24 cellular contexts compared by ENCODE assay signal in genomic region chr10:3702056-3702546, GRCh38.
"Had no signal": no experiment of that assay in that cellular context is flagged by ENCODE, and none has a peak within 500 bp of the region (broad histone marks: within the 10 kb centered on the region; RNA-seq: fewer than 3 reads in every experiment).

No MANE protein-coding gene starts in this region.

- H3K4me3 Mint-ChIP-seq: activated B cell treated with CpG ODN at 0.5 μM for 24 hours; activated CD4-positive, alpha-beta T cell treated with anti-CD3 and anti-CD28 coated beads, Interleukin-2, amount 10 ng/mL, durations not matched to agents 24 days and 14 days; activated CD8-positive, alpha-beta memory T cell treated with anti-CD3 and anti-CD28 coated beads, Interleukin-2, amount 10 ng/mL, durations not matched to agents 7 days and 5 days; activated naive CD8-positive, alpha-beta T cell treated with anti-CD3 and anti-CD28 coated beads, Interleukin-2, amount 50 U/mL, for 24 hours; activated T-cell treated with anti-CD3 and anti-CD28 coated beads, Interleukin-2, amount 50 U/mL, for 24 hours; activated T-helper 1 cell treated with anti-CD3 and anti-CD28 coated beads, Interleukin-12 subunit alpha, Interleukin-12 subunit beta, Interleukin-2, Interleukin-4 antibody, amounts not matched to agents 30 ng/mL and 10 ng/mL and 1 ng/mL, durations not matched to agents 14 hours and 24 hours and 36 hours; brain; central memory CD8-positive, alpha-beta T cell; T-helper 1 cell treated with Interleukin-12 subunit alpha and Interleukin-12 subunit beta and Interleukin-4 antibody, amounts not matched to agents 30 μg/mL and 1 μg/mL, for 36 hours had no signal

- H3K9me3 ChIP-seq: MG63 had no signal

- H3K36me3 Mint-ChIP-seq: activated CD8-positive, alpha-beta memory T cell treated with anti-CD3 and anti-CD28 coated beads, Interleukin-2, amount 10 ng/mL, durations not matched to agents 7 days and 5 days; activated naive CD4-positive, alpha-beta T cell treated with anti-CD3 and anti-CD28 coated beads, Interleukin-2, amount 50 U/mL, for 72 hours; brain had no signal

- H3K27me3 Mint-ChIP-seq: brain had no signal

- H3K9me3 Mint-ChIP-seq: activated B cell treated with CpG ODN at 0.5 μM for 24 hours; activated naive CD8-positive, alpha-beta T cell treated with anti-CD3 and anti-CD28 coated beads, Interleukin-2, amount 50 U/mL, for 24 hours; activated T-cell treated with anti-CD3 and anti-CD28 coated beads, Interleukin-2, amount 50 U/mL, for 24 hours; brain; central memory CD8-positive, alpha-beta T cell had no signal

- H3K27ac Mint-ChIP-seq: activated B cell treated with CpG ODN at 0.5 μM for 24 hours; activated CD4-positive, alpha-beta T cell treated with anti-CD3 and anti-CD28 coated beads, Interleukin-2, amount 10 ng/mL, durations not matched to agents 24 days and 14 days; activated CD8-positive, alpha-beta memory T cell treated with anti-CD3 and anti-CD28 coated beads, Interleukin-2, amount 10 ng/mL, durations not matched to agents 7 days and 5 days; activated naive CD4-positive, alpha-beta T cell treated with anti-CD3 and anti-CD28 coated beads, Interleukin-2, amount 50 U/mL, for 72 hours; activated naive CD8-positive, alpha-beta T cell treated with anti-CD3 and anti-CD28 coated beads, Interleukin-2, amount 50 U/mL, for 24 hours; activated T-cell treated with anti-CD3 and anti-CD28 coated beads, Interleukin-2, amount 50 U/mL, for 24 hours; activated T-helper 1 cell treated with anti-CD3 and anti-CD28 coated beads, Interleukin-12 subunit alpha, Interleukin-12 subunit beta, Interleukin-2, Interleukin-4 antibody, amounts not matched to agents 30 ng/mL and 10 ng/mL and 1 ng/mL, durations not matched to agents 14 hours and 24 hours and 36 hours; brain; T-helper 1 cell treated with Interleukin-12 subunit alpha and Interleukin-12 subunit beta and Interleukin-4 antibody, amounts not matched to agents 30 μg/mL and 1 μg/mL, for 36 hours had no signal

- H3K4me1 Mint-ChIP-seq: activated CD4-positive, alpha-beta T cell treated with anti-CD3 and anti-CD28 coated beads, Interleukin-2, amount 10 ng/mL, durations not matched to agents 24 days and 14 days; activated CD8-positive, alpha-beta memory T cell treated with anti-CD3 and anti-CD28 coated beads, Interleukin-2, amount 10 ng/mL, durations not matched to agents 7 days and 5 days; central memory CD8-positive, alpha-beta T cell had no signal

- H3K4me3 ChIP-seq: MG63 had no signal

- FAIRE-seq: astrocyte had no signal

- H3K27me3 ChIP-seq: MG63 had no signal

- ATAC-seq: activated CD8-positive, alpha-beta memory T cell treated with anti-CD3 and anti-CD28 coated beads, Interleukin-2, amount 10 ng/mL, durations not matched to agents 7 days and 5 days; activated naive CD4-positive, alpha-beta T cell treated with anti-CD3 and anti-CD28 coated beads, Interleukin-2, amount 50 U/mL, for 72 hours; activated naive CD8-positive, alpha-beta T cell treated with anti-CD3 and anti-CD28 coated beads, Interleukin-2, amount 50 U/mL, for 24 hours; PC-3 had no signal

- H3K36me3 ChIP-seq: MG63 had no signal

- DNase-seq: activated B cell treated with CpG ODN at 0.5 μM for 24 hours; activated CD4-positive, alpha-beta T cell treated with anti-CD3 and anti-CD28 coated beads for 1 hour; activated CD4-positive, alpha-beta T cell treated with anti-CD3 and anti-CD28 coated beads, Interleukin-2, amount 10 ng/mL, durations not matched to agents 24 days and 14 days; activated CD4-positive, alpha-beta T cell treated with anti-CD3 and anti-CD28 coated beads, Interleukin-2, amount 50 U/mL, for 48 hours; activated CD8-positive, alpha-beta memory T cell treated with anti-CD3 and anti-CD28 coated beads, Interleukin-2, amount 10 ng/mL, durations not matched to agents 7 days and 5 days; activated effector memory CD4-positive, alpha-beta T cell treated with Interleukin-2 at 50 U/mL for 16 hours; activated naive CD4-positive, alpha-beta T cell treated with Interleukin-2 at 50 U/mL for 16 hours; activated naive CD8-positive, alpha-beta T cell treated with anti-CD3 and anti-CD28 coated beads, Interleukin-2, amount 50 U/mL, for 24 hours; activated T-cell treated with anti-CD3 and anti-CD28 coated beads, Interleukin-2, amount 50 U/mL, for 24 hours; amniotic stem cell; MG63; MV-4-11; NCI-H1092 treated with DMSO at 0.1 percent for 48 hours; NCI-H1417 treated with DMSO at 0.1 percent for 48 hours; NCI-H187; NCI-H2081; PC-3; SHP77 treated with DMSO at 0.1 percent for 48 hours had no signal
